ENCODE assay signal across 29 cellular contexts in the genomic region with DNA sequence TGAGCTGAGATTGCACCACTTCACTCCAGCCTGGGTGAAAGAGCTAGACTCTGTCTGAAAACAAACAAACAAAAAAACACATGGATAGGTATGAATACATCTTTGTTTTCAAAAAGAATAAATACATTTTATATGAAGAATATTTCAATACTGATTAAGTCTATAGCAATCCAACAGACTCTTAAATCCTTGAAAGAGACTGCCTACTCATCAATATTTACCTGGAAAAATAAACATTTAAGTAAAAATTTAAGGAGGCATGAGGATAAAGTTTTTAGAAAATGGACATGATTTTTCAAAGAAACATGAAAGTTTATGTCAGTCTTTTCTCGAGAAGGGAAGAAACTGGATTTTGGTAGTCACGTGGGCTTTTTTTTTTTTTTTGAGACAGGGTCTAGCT.
"Had no signal": no experiment of that assay in that cellular context is flagged by ENCODE, and none has a peak within 500 bp of the region (broad histone marks: within the 10 kb centered on the region; RNA-seq: fewer than 3 reads in every experiment).

No MANE protein-coding gene starts in this region.

- H3K4me3 ChIP-seq: stomach, suprapubic skin, testis, thoracic aorta, thyroid gland, tibial artery, tibial nerve, transverse colon, upper lobe of left lung, upper lobe of right lung, uterus, vagina had no signal

- H3K9me3 ChIP-seq: stomach, suprapubic skin, testis, thoracic aorta, thyroid gland, tibial artery, tibial nerve, transverse colon, upper lobe of left lung, upper lobe of right lung, uterus, vagina had no signal

- H3K36me3 ChIP-seq: uterus had no signal

- H3K27ac ChIP-seq: stomach, suprapubic skin, testis, thoracic aorta, thyroid gland, tibial artery, tibial nerve, transverse colon, upper lobe of left lung, upper lobe of right lung, uterus, vagina had no signal

- ATAC-seq: stimulated activated effector memory CD8-positive, alpha-beta T cell treated with anti-CD3 and anti-CD28 coated beads, Interleukin-12 subunit alpha, Interleukin-12 subunit beta, amount 100 ng/mL, for 72 hours; stimulated activated memory B cell treated with anti-CD40 and anti-IgM and Interleukin-4, amounts not matched to agents 10 μg/mL and 1 μg/mL and 100 μg/mL, for 72 hours; stimulated activated naive B cell treated with anti-CD40 and anti-IgM and Interleukin-4, amounts not matched to agents 10 μg/mL and 1 μg/mL and 100 μg/mL, for 72 hours; stimulated activated naive CD8-positive, alpha-beta T cell treated with anti-CD3 and anti-CD28 coated beads, Interleukin-15, amount 100 ng/mL, for 72 hours; stimulated activated naive CD8-positive, alpha-beta T cell treated with anti-CD3 and anti-CD28 coated beads, Interleukin-15, Interleukin-2, amounts not matched to agents 100 U/mL and 50 U/mL, for 24 hours; upper lobe of right lung had no signal

- H3K4me3 Mint-ChIP-seq: stimulated activated effector memory CD8-positive, alpha-beta T cell treated with anti-CD3 and anti-CD28 coated beads, Interleukin-12 subunit alpha, Interleukin-12 subunit beta, amount 100 ng/mL, for 72 hours; stimulated activated memory B cell treated with anti-CD40 and anti-IgM and Interleukin-4, amounts not matched to agents 10 μg/mL and 1 μg/mL and 100 μg/mL, for 72 hours; stimulated activated naive B cell treated with anti-CD40 and anti-IgM and Interleukin-4, amounts not matched to agents 10 μg/mL and 1 μg/mL and 100 μg/mL, for 72 hours; stimulated activated naive CD8-positive, alpha-beta T cell treated with anti-CD3 and anti-CD28 coated beads, Interleukin-15, amount 100 ng/mL, for 72 hours; stimulated activated naive CD8-positive, alpha-beta T cell treated with anti-CD3 and anti-CD28 coated beads, Interleukin-15, Interleukin-2, amounts not matched to agents 100 ng/mL and 50 ng/mL, for 24 hours; type B pancreatic cell had no signal

- FAIRE-seq: urothelium cell line had no signal

- H3K4me1 ChIP-seq: uterus had no signal

- H3K27ac Mint-ChIP-seq: stimulated activated effector memory CD8-positive, alpha-beta T cell treated with anti-CD3 and anti-CD28 coated beads, Interleukin-12 subunit alpha, Interleukin-12 subunit beta, amount 100 ng/mL, for 72 hours; stimulated activated memory B cell treated with anti-CD40 and anti-IgM and Interleukin-4, amounts not matched to agents 10 μg/mL and 1 μg/mL and 100 μg/mL, for 72 hours; stimulated activated naive B cell treated with anti-CD40 and anti-IgM and Interleukin-4, amounts not matched to agents 10 μg/mL and 1 μg/mL and 100 μg/mL, for 72 hours; stimulated activated naive CD8-positive, alpha-beta T cell treated with anti-CD3 and anti-CD28 coated beads, Interleukin-15, amount 100 ng/mL, for 72 hours; stimulated activated naive CD8-positive, alpha-beta T cell treated with anti-CD3 and anti-CD28 coated beads, Interleukin-15, Interleukin-2, amounts not matched to agents 100 ng/mL and 50 ng/mL, for 24 hours; type B pancreatic cell had no signal

- H3K9me3 Mint-ChIP-seq: stimulated activated effector memory CD8-positive, alpha-beta T cell treated with anti-CD3 and anti-CD28 coated beads, Interleukin-12 subunit alpha, Interleukin-12 subunit beta, amount 100 ng/mL, for 72 hours; stimulated activated memory B cell treated with anti-CD40 and anti-IgM and Interleukin-4, amounts not matched to agents 10 μg/mL and 1 μg/mL and 100 μg/mL, for 72 hours; stimulated activated naive B cell treated with anti-CD40 and anti-IgM and Interleukin-4, amounts not matched to agents 10 μg/mL and 1 μg/mL and 100 μg/mL, for 72 hours; stimulated activated naive CD8-positive, alpha-beta T cell treated with anti-CD3 and anti-CD28 coated beads, Interleukin-15, amount 100 ng/mL, for 72 hours; stimulated activated naive CD8-positive, alpha-beta T cell treated with anti-CD3 and anti-CD28 coated beads, Interleukin-15, Interleukin-2, amounts not matched to agents 100 ng/mL and 50 ng/mL, for 24 hours; type B pancreatic cell had no signal

- DNase-seq: stimulated activated CD4-positive, alpha-beta T cell treated with anti-CD3 and anti-CD28 coated beads, Interleukin-2, amount 100 ng/mL, for 48 hours; stimulated activated CD4-positive, alpha-beta T cell treated with anti-CD3 and anti-CD28 coated beads, Interleukin-4, amount 100 ng/mL, for 1 hour; stimulated activated CD4-positive, alpha-beta T cell treated with anti-CD3 and anti-CD28 coated beads, Interleukin-4, amount 100 ng/mL, for 24 hours; stimulated activated CD4-positive, alpha-beta T cell treated with anti-CD3 and anti-CD28 coated beads, Interleukin-4, amount 100 ng/mL, for 4 hours; stimulated activated CD8-positive, alpha-beta memory T cell treated with anti-CD3 and anti-CD28 coated beads, Interleukin-4, amount 100 ng/mL, for 48 hours; stimulated activated naive B cell treated with anti-CD40 and anti-IgM and Interleukin-4, amounts not matched to agents 10 μg/mL and 1 μg/mL and 100 μg/mL, for 72 hours; stimulated activated naive CD4-positive, alpha-beta T cell; stimulated activated naive CD4-positive, alpha-beta T cell treated with Interleukin-2 at 50 U/mL for 16 hours; stimulated activated naive CD8-positive, alpha-beta T cell treated with anti-CD3 and anti-CD28 coated beads, Interleukin-15, amount 100 ng/mL, for 72 hours; stimulated activated naive CD8-positive, alpha-beta T cell treated with anti-CD3 and anti-CD28 coated beads, Interleukin-15, Interleukin-2, amounts not matched to agents 100 U/mL and 50 U/mL, for 24 hours; stomach; substantia nigra; testis; thyroid gland; tibial artery; transverse colon; trophoblast cell; upper lobe of left lung; upper lobe of right lung; uterus had no signal

- H3K27me3 ChIP-seq: stomach, suprapubic skin, testis, thyroid gland, tibial artery, tibial nerve, transverse colon, upper lobe of left lung, upper lobe of right lung, uterus, vagina had no signal

- H3K27me3 Mint-ChIP-seq: stimulated activated memory B cell treated with anti-CD40 and anti-IgM and Interleukin-4, amounts not matched to agents 10 μg/mL and 1 μg/mL and 100 μg/mL, for 72 hours; stimulated activated naive CD8-positive, alpha-beta T cell treated with anti-CD3 and anti-CD28 coated beads, Interleukin-15, amount 100 ng/mL, for 72 hours; type B pancreatic cell had no signal
